In genomic region chr11:64728757-64729365, GRCh38 we compare ENCODE assay signal across 1 cellular context.
TF ChIP-seq lines count a peak whose summit lies in the region.

No MANE protein-coding gene starts in this region.

TF ChIP-seq in WTC11, 78 proteins besides CTCF, POLR2A, EP300 and RAD21 (continued from another document):
- TF ChIP-seq ZNF121 (CRISPR knock-in tag; IDR thresholded peaks at IDR 0.05), result 0 out of 2 replicates have a peak, but pooled peaks have one; percentile 16
